ENCODE assay signal across 11 cellular contexts in the genomic region with DNA sequence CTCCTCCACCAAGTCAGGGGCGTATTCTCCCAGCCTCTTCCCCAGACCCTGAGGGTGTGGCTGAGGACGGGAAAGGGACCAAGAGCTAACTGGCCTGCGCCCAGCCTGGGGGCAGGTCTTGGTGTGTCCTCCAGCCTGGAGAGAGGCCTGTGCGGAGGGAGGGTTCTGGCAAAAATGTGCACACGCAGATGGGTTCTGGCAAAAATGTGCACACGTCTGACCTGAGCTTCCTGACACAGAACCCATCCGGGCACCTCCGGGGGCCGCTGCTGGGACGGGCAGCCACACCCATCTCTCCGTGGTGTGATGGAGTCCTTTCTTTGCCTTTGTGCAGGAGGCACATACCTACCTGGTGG. TPM values are rescaled to one million over a fixed set of nuclear protein-coding genes. Genes with fewer than 3 reads are reported as not detected.
DNase-seq lines count a peak whose midpoint lies in the region; ATAC-seq, FAIRE-seq and TF ChIP-seq lines count a peak whose summit lies in the region.
"Had no signal": no experiment of that assay in that cellular context is flagged by ENCODE, and none has a peak within 500 bp of the region (broad histone marks: within the 10 kb centered on the region; RNA-seq: fewer than 3 reads in every experiment).

No MANE protein-coding gene starts in this region.

- H3K4me1 ChIP-seq in BLaER1 (peaks cover 1% of the 10 kb centered on the region), foreskin keratinocyte (peaks cover 30% of the 10 kb centered on the region), small intestine (ENCODE audit: control insufficient read depth in 2 of 2, insufficient read depth in 1 of 2, low read depth in 1 of 2, low read length in 1 of 2) (no peaks in the 10 kb centered on the region)

- peak; percentile 19 for ATAC-seq in foreskin keratinocyte
- ATAC-seq in naive thymus-derived CD8-positive, alpha-beta T cell, result no peak

- peak overlapping the region in 7 of 10 donors; percentile 20 to 61 (median 51) for H3K4me3 Mint-ChIP-seq in naive thymus-derived CD8-positive, alpha-beta T cell

- peaks cover 7% of the 10 kb centered on the region for H3K27me3 ChIP-seq in BLaER1
- H3K27me3 ChIP-seq in foreskin keratinocyte, result no peaks in the 10 kb centered on the region
- H3K27me3 ChIP-seq in small intestine (ENCODE audit: control insufficient read depth in 2 of 2, insufficient read depth in 2 of 2, low read length in 2 of 2), result peaks cover 0 to 3% of the 10 kb centered on the region in 2 donors

- CTCF ChIA-PET in RWPE1 (lab: Yijun Ruan, JAX), result interaction anchor here (0.5 to 2.6 kb wide), 14 partner anchors 11 to 146 kb away, joined by 3 to 31 read pairs (median 7); partner anchors contain the start of gene PKP1

- H3K9ac ChIP-seq in BLaER1, result no peak overlapping the region

- no peak overlapping the region for H3K27ac ChIP-seq in BLaER1
- peak overlapping the region; percentile 99 for H3K27ac ChIP-seq in RWPE1
- peak overlapping the region; percentile 97 for H3K27ac ChIP-seq in foreskin keratinocyte
- H3K27ac ChIP-seq in small intestine (ENCODE audit: low read depth in 1 of 2, low read length in 1 of 2), result no peak overlapping the region

- peaks cover 0 to 6% (median 3%) of the 10 kb centered on the region in 4 donors for H3K4me1 Mint-ChIP-seq in naive thymus-derived CD8-positive, alpha-beta T cell

- no peaks in the 10 kb centered on the region for H3K36me3 Mint-ChIP-seq in naive thymus-derived CD8-positive, alpha-beta T cell

- 15 to 29% (median 27%) methylated on average over 11 of the region's 11 CpGs for WGBS in small intestine, 3 donors

- FAIRE-seq in small intestine (lab: Jason Lieb, UNC), result no peak

- DNase-seq in RWPE1 (ENCODE audit: low spot score) (no peak), foreskin keratinocyte (peak; percentile 58 to 82), NCI-H1694 treated with DMSO at 0.1 percent for 48 hours (lab: John Stamatoyannopoulos, UW) (no peak), NCI-H446 (lab: John Stamatoyannopoulos, UW) (no peak), small intestine (no peak)
- DNase-seq in naive thymus-derived CD8-positive, alpha-beta T cell, result no peak
- no peak for DNase-seq in stimulated activated CD4-positive, alpha-beta T cell treated with anti-CD3 and anti-CD28 coated beads, Interleukin-4, amount 100 ng/mL, for 24 hours
- DNase-seq: hypothalamus, OCI-M1 had no signal

- H3K36me3 ChIP-seq in BLaER1 (no peaks in the 10 kb centered on the region), small intestine (ENCODE audit: control insufficient read depth in 2 of 2, insufficient read depth in 2 of 2, low read length in 2 of 2) (no peaks in the 10 kb centered on the region)

- H3K4me3 ChIP-seq in BLaER1, result no peak overlapping the region
- no peak overlapping the region for H3K4me3 ChIP-seq in small intestine (ENCODE audit: low read depth in 1 of 2, low read length in 2 of 2)

- peak overlapping the region; percentile 17; the same call in 1 of the 2 replicates for H3K4me2 ChIP-seq in BLaER1

- no peaks in the 10 kb centered on the region for H4K20me1 ChIP-seq in BLaER1

- TF ChIP-seq CTCF in RWPE1 (conservative IDR thresholded peaks at IDR 0.05; ENCODE audit: low read depth) (no peak), foreskin keratinocyte (conservative IDR thresholded peaks at IDR 0.05) (no peak)

- peaks cover 6 to 26% (median 16%) of the 10 kb centered on the region in 5 donors for H3K27me3 Mint-ChIP-seq in naive thymus-derived CD8-positive, alpha-beta T cell

- POLR2A ChIA-PET in RWPE1 (lab: Yijun Ruan, JAX; ENCODE audit: low non-redundant PET), result interaction anchor here (0.6 to 5.2 kb wide), 6 partner anchors 15 to 123 kb away, joined by 3 to 109 read pairs (median 4); partner anchors contain the start of gene PKP1
- POLR2A ChIA-PET in naive thymus-derived CD8-positive, alpha-beta T cell (lab: Charles Lee), result no interaction called here

- no peaks in the 10 kb centered on the region for H3K9me3 Mint-ChIP-seq in naive thymus-derived CD8-positive, alpha-beta T cell

- H3K9me3 ChIP-seq in BLaER1 (no peaks in the 10 kb centered on the region), small intestine (ENCODE audit: control insufficient read depth, low read depth) (no peaks in the 10 kb centered on the region)

- H3K27ac Mint-ChIP-seq in naive thymus-derived CD8-positive, alpha-beta T cell, result no peak overlapping the region

RNA-seq across cellular contexts. Expression of gene PKP1, which starts 23.1 kb away (rescaled TPM):
- 153 and 171 TPM in 2 replicates for total RNA-seq in foreskin keratinocyte
- polyA plus RNA-seq in foreskin keratinocyte, result 92.5 and 104 TPM in 2 replicates
- total RNA-seq in naive thymus-derived CD8-positive, alpha-beta T cell, result not detected
- not detected for polyA plus RNA-seq in naive thymus-derived CD8-positive, alpha-beta T cell
- polyA plus RNA-seq in small intestine, result under 1 TPM; 0.27 to 0.69 (median 0.45) TPM
- total RNA-seq: G401 had no signal

Comparison
In these comparisons a context has a peak if more than half of its experiments do, and no peak if none do; other contexts are left out.
1. H3K27ac ChIP-seq: peak in RWPE1 (single experiment) and foreskin keratinocyte (single experiment); none in BLaER1 (single experiment) and small intestine (0 of 2).
2. DNase-seq: peak in foreskin keratinocyte (2 of 2); none in RWPE1 (single experiment), naive thymus-derived CD8-positive, alpha-beta T cell (0 of 10), stimulated activated CD4-positive, alpha-beta T cell treated with anti-CD3 and anti-CD28 coated beads, Interleukin-4, amount 100 ng/mL, for 24 hours (single experiment), NCI-H1694 treated with DMSO at 0.1 percent for 48 hours (single experiment), NCI-H446 (0 of 2) and small intestine (single experiment).
3. RNA of gene PKP1, which starts 23.1 kb away (polyA plus RNA-seq): 92.5 to 104 TPM in foreskin keratinocyte; 0.27 to 0.69 TPM in small intestine and not detected in naive thymus-derived CD8-positive, alpha-beta T cell; every median in the first group is over 10 times any median in the second.